Comparison of ENCODE assay signal across 24 cellular contexts in genomic region chr5:179382486-179382885, GRCh38. TPM values are rescaled to one million over a fixed set of nuclear protein-coding genes. Genes with fewer than 3 reads are reported as not detected.
DNase-seq lines count a peak whose midpoint lies in the region; FAIRE-seq and TF ChIP-seq lines count a peak whose summit lies in the region.
"Had no signal": no experiment of that assay in that cellular context is flagged by ENCODE, and none has a peak within 500 bp of the region (broad histone marks: within the 10 kb centered on the region; RNA-seq: fewer than 3 reads in every experiment).

No MANE protein-coding gene starts in this region.

- H3K36me3 Mint-ChIP-seq in chondrocyte (ENCODE audit: low read depth), result no peaks in the 10 kb centered on the region
- H3K36me3 Mint-ChIP-seq: CD4-positive, alpha-beta memory T cell had no signal

- H3K4me3 ChIP-seq in kidney (ENCODE audit: low read length in 2 of 2), result no peak overlapping the region
- no peak overlapping the region for H3K4me3 ChIP-seq in sigmoid colon
- no peak overlapping the region for H3K4me3 ChIP-seq in transverse colon
- H3K4me3 ChIP-seq in esophagus squamous epithelium, result no peak overlapping the region

- H3K27me3 Mint-ChIP-seq in chondrocyte (ENCODE audit: low read depth), result no peaks in the 10 kb centered on the region

- 91 to 92% methylated on average over 8 of the region's 8 CpGs for WGBS in sigmoid colon, 2 donors
- WGBS in transverse colon (ENCODE audit: low coverage in 1 of 2), 2 donors, result 92 to 95% methylated on average over 6 to 8 of the region's 8 CpGs
- WGBS in esophagus squamous epithelium, 2 donors, result 93 to 97% methylated on average over 5 to 8 of the region's 8 CpGs

- FAIRE-seq in kidney (lab: Jason Lieb, UNC), result no peak
- FAIRE-seq: A204.1, D721Med, G401.6, GM12892, GM19239, H1 had no signal

- H3K27ac ChIP-seq in kidney (ENCODE audit: low read depth in 2 of 2, low read length in 2 of 2) (no peak overlapping the region), sigmoid colon (no peak overlapping the region), transverse colon (no peak overlapping the region), esophagus squamous epithelium (no peak overlapping the region)
- H3K27ac ChIP-seq: C4-2B, HL-60 had no signal

- intact Hi-C loops in kidney (cut with DNase I) (no loop called here), sigmoid colon (cut with DNase I) (no loop called here), transverse colon (cut with DNase I; ENCODE audit: low total_unique reads) (no loop called here), esophagus squamous epithelium (cut with DNase I) (no loop called here)

- TF ChIP-seq EP300 in sigmoid colon (IDR thresholded peaks at IDR 0.05) (no peak), transverse colon (IDR thresholded peaks at IDR 0.05; ENCODE audit: low read depth) (no peak)

- no peak overlapping the region for H3K4me3 Mint-ChIP-seq in chondrocyte (ENCODE audit: unreplicated experiment)
- H3K4me3 Mint-ChIP-seq: CD4-positive, alpha-beta memory T cell; HFFc6 had no signal

- peaks cover 22% of the 10 kb centered on the region for H3K4me1 Mint-ChIP-seq in chondrocyte (ENCODE audit: low read depth)
- H3K4me1 Mint-ChIP-seq: CD4-positive, alpha-beta memory T cell had no signal

- H3K36me3 ChIP-seq in kidney (ENCODE audit: control insufficient read depth in 1 of 2, insufficient read depth in 2 of 2, low read length in 2 of 2), result no peaks in the 10 kb centered on the region
- no peaks in the 10 kb centered on the region for H3K36me3 ChIP-seq in sigmoid colon
- no peaks in the 10 kb centered on the region for H3K36me3 ChIP-seq in transverse colon
- no peaks in the 10 kb centered on the region for H3K36me3 ChIP-seq in esophagus squamous epithelium
- H3K36me3 ChIP-seq: BE2C had no signal

- H3K4me1 ChIP-seq in kidney (ENCODE audit: control insufficient read depth in 1 of 2, insufficient read depth in 1 of 2, low read depth in 1 of 2, low read length in 2 of 2) (peaks cover 0 to 4% of the 10 kb centered on the region in 2 donors), sigmoid colon (no peaks in the 10 kb centered on the region), transverse colon (no peaks in the 10 kb centered on the region), esophagus squamous epithelium (no peaks in the 10 kb centered on the region)
- H3K4me1 ChIP-seq: BE2C had no signal

- no peak overlapping the region for H3K9ac ChIP-seq in kidney (ENCODE audit: low read length in 2 of 2)

- H3K27ac Mint-ChIP-seq in chondrocyte (ENCODE audit: unreplicated experiment), result no peak overlapping the region
- H3K27ac Mint-ChIP-seq: CD4-positive, alpha-beta memory T cell; HFFc6 had no signal

- TF ChIP-seq POLR2A in sigmoid colon (IDR thresholded peaks at IDR 0.05) (no peak), transverse colon (IDR thresholded peaks at IDR 0.05) (no peak), esophagus squamous epithelium (IDR thresholded peaks at IDR 0.05) (no peak)

- TF ChIP-seq CTCF in GM13976 (IDR thresholded peaks at IDR 0.05; ENCODE audit: borderline replicate concordance, control extremely low read depth, extremely low read depth, insufficient read depth, missing control alignments), result no peak
- no peak for TF ChIP-seq CTCF in chondrocyte (IDR thresholded peaks at IDR 0.05)
- no peak for TF ChIP-seq CTCF in kidney (IDR thresholded peaks at IDR 0.05; ENCODE audit: borderline replicate concordance, extremely low read depth, insufficient read depth)
- TF ChIP-seq CTCF in sigmoid colon (IDR thresholded peaks at IDR 0.05), result no peak
- TF ChIP-seq CTCF in transverse colon (IDR thresholded peaks at IDR 0.05), result no peak
- no peak for TF ChIP-seq CTCF in esophagus squamous epithelium (IDR thresholded peaks at IDR 0.05)

- DNase-seq in GM13976 (ENCODE audit: low spot score), result peak; percentile 12
- peak; percentile 15 for DNase-seq in chondrocyte (ENCODE audit: low spot score)
- DNase-seq in kidney, result peak; percentile 15
- DNase-seq in sigmoid colon, result peak; percentile 17
- no peak for DNase-seq in transverse colon
- no peak for DNase-seq in esophagus squamous epithelium (lab: John Stamatoyannopoulos, UW)
- DNase-seq in NCI-H774 (lab: John Stamatoyannopoulos, UW), result no peak
- DNase-seq in NCI-H1436 treated with DMSO at 0.1 percent for 48 hours (lab: John Stamatoyannopoulos, UW), result no peak
- DNase-seq: BE2C; CD4-positive, alpha-beta memory T cell; DMS153; DMS79 treated with DMSO at 0.1 percent for 48 hours; EL; HCEC 1CT; HFFc6; IMR-90 had no signal

- no peaks in the 10 kb centered on the region for H3K9me3 Mint-ChIP-seq in chondrocyte (ENCODE audit: low read depth)
- H3K9me3 Mint-ChIP-seq: HFFc6 had no signal

- in situ Hi-C loops in GM13976 (cut with MboI; ENCODE audit: low sequenced_read_pairs, unreplicated experiment) (no loop called here), transverse colon (cut with MboI; ENCODE audit: low pct_ligation_motif_present in 1 of 4, low pct_unique_long_range_greater_than_20kb in 1 of 4, low sequenced_read_pairs in 3 of 4) (no loop called here)

- peaks cover 0 to 8% (median 0%) of the 10 kb centered on the region in 3 donors for H3K27me3 ChIP-seq in sigmoid colon
- no peaks in the 10 kb centered on the region for H3K27me3 ChIP-seq in transverse colon
- H3K27me3 ChIP-seq in esophagus squamous epithelium, result peaks cover 0 to 9% (median 0%) of the 10 kb centered on the region in 4 donors
- H3K27me3 ChIP-seq: BE2C had no signal

- H3K9me3 ChIP-seq in kidney (ENCODE audit: control insufficient read depth in 1 of 2, low read length in 2 of 2) (no peaks in the 10 kb centered on the region), sigmoid colon (no peaks in the 10 kb centered on the region), transverse colon (no peaks in the 10 kb centered on the region), esophagus squamous epithelium (no peaks in the 10 kb centered on the region)
- H3K9me3 ChIP-seq: BE2C had no signal

RNA-seq across cellular contexts. Expression of gene ADAMTS2, which starts 37.2 kb away (rescaled TPM):
- 17.9 to 93.2 TPM (median 91.2 TPM) in 3 replicates for total RNA-seq in chondrocyte
- 13.6 TPM for total RNA-seq in kidney
- 2.0 TPM for polyA plus RNA-seq in kidney (ENCODE audit: insufficient read depth, low read depth, low replicate concordance)
- 10 to 100 TPM in 3 of 4 donors, 1 to 10 TPM in 1; 9.2 to 33.2 (median 14.6) TPM for total RNA-seq in sigmoid colon
- 1 to 10 TPM in 2 of 3 donors, under 1 TPM in 1; 0.69 to 5.9 (median 1.2) TPM for polyA plus RNA-seq in sigmoid colon
- total RNA-seq in transverse colon, result 10 to 100 TPM in 2 of 4 donors, 1 to 10 TPM in 2; 6.0 to 20.9 (median 13.5) TPM
- 10 to 100 TPM in 1 of 4 donors, 1 to 10 TPM in 3; 1.3 to 10.3 (median 5.2) TPM for total RNA-seq in esophagus squamous epithelium
- total RNA-seq: CD4-positive, alpha-beta memory T cell had no signal

Comparison
In these comparisons a context has a peak if more than half of its experiments do, and no peak if none do; other contexts are left out.
1. DNase-seq: peak in GM13976 (single experiment), chondrocyte (single experiment), kidney (single experiment) and sigmoid colon (single experiment); none in transverse colon (single experiment), esophagus squamous epithelium (single experiment), NCI-H774 (single experiment) and NCI-H1436 treated with DMSO at 0.1 percent for 48 hours (single experiment).